In genomic region chr19:36687214-36688056, GRCh38 we compare ENCODE assay signal across 8 cellular contexts. TPM values are rescaled to one million over a fixed set of nuclear protein-coding genes. Genes with fewer than 3 reads are reported as not detected.
DNase-seq lines count a peak whose midpoint lies in the region; ATAC-seq, FAIRE-seq and TF ChIP-seq lines count a peak whose summit lies in the region.

ZNF567 (plus strand) TSS chr19:36687612; CDS start chr19:36694868, 7,256 bp downstream.

- BruUV-seq in A673 (replicated peaks; lab: Mats Ljungman, UMichigan) = no TSS peak

- peak within 1 kb of the TSS; percentile 89 for H3K4me3 ChIP-seq in A673 (ENCODE audit: low read depth, low read length, poor library complexity, severe bottlenecking)
- peak within 1 kb of the TSS; percentile 93 for H3K4me3 ChIP-seq in WI38 (ENCODE audit: low read depth, low read length)
- peak within 1 kb of the TSS; percentile 67 to 77 for H3K4me3 ChIP-seq in cardiac fibroblast (replicated peaks in 1 of 2; ENCODE audit: low read depth in 2 of 2, low read length in 2 of 2)
- H3K4me3 ChIP-seq in small intestine (ENCODE audit: low read depth in 1 of 2, low read length in 2 of 2) = peak within 1 kb of the TSS; percentile 63 to 85

- intact Hi-C loops in A673 (cut with micrococcal nuclease; ENCODE audit: unreplicated experiment) = no loop called here

- H3K9me3 ChIP-seq in A673 (ENCODE audit: low read depth, low read length, poor library complexity, severe bottlenecking) (peaks cover 37% of the 10 kb centered on the region), small intestine (ENCODE audit: control insufficient read depth, low read depth) (no peaks in the 10 kb centered on the region)

- 0 to 1% (median 0%) methylated on average over 68 to 69 of the region's 69 CpGs for whole genome bisulfite sequencing in small intestine, 3 donors

- ATAC-seq in GM18867 (IDR thresholded peaks at IDR 0.05; ENCODE audit: unreplicated experiment) (peak; percentile 90), HG03097 (IDR thresholded peaks at IDR 0.05; ENCODE audit: low FRiP score, unreplicated experiment) (peak; percentile 95)

- TF ChIP-seq CTCF in A673 (conservative IDR thresholded peaks at IDR 0.05; ENCODE audit: low read depth, low read length) (no peak), WI38 (IDR thresholded peaks at IDR 0.05; ENCODE audit: low read depth, low read length) (no peak), cardiac fibroblast (IDR thresholded peaks at IDR 0.05; ENCODE audit: low read depth, low read length) (no peak)

- peak within 1 kb of the TSS; percentile 76 for H3K27ac ChIP-seq in A673 (ENCODE audit: low read depth, low read length, poor library complexity, severe bottlenecking)
- H3K27ac ChIP-seq in small intestine (ENCODE audit: low read depth in 1 of 2, low read length in 1 of 2) = peak within 1 kb of the TSS; percentile 67 to 83

- H3K27me3 ChIP-seq in A673 (replicated peaks; ENCODE audit: insufficient read depth, low read depth, low read length, poor library complexity) = no peaks in the 10 kb centered on the region
- no peaks in the 10 kb centered on the region for H3K27me3 ChIP-seq in small intestine (ENCODE audit: control insufficient read depth in 2 of 2, insufficient read depth in 2 of 2, low read length in 2 of 2)

- FAIRE-seq in small intestine (lab: Jason Lieb, UNC) = peak; percentile 15

- POLR2A ChIA-PET in A673 (lab: Charles Lee; ENCODE audit: low non-redundant PET) = no interaction called here

- peaks cover 33% of the 10 kb centered on the region for H3K36me3 ChIP-seq in A673 (ENCODE audit: insufficient read depth, low read length, poor library complexity, severe bottlenecking)
- peaks cover 5 to 17% of the 10 kb centered on the region in 2 donors for H3K36me3 ChIP-seq in small intestine (ENCODE audit: control insufficient read depth in 2 of 2, insufficient read depth in 2 of 2, low read length in 2 of 2)

- peak; percentile 98 for DNase-seq in A673 (ENCODE audit: low spot score)
- DNase-seq in NCI-H2196 treated with DMSO at 0.1 percent for 48 hours (lab: John Stamatoyannopoulos, UW; ENCODE audit: unreplicated experiment) = peak; percentile 92
- peak; percentile 96 for DNase-seq in cardiac fibroblast (ENCODE audit: low read depth in 2 of 2)
- peak; percentile 99 for DNase-seq in iPS-NIHi7 (ENCODE audit: extremely low spot score)
- DNase-seq in small intestine = peak; percentile 98

- CTCF ChIA-PET in A673 (lab: Charles Lee) = no interaction called here

- H3K4me1 ChIP-seq in A673 (ENCODE audit: insufficient read depth, low read length, poor library complexity, severe bottlenecking) (peaks cover 3% of the 10 kb centered on the region), small intestine (ENCODE audit: control insufficient read depth in 2 of 2, insufficient read depth in 1 of 2, low read depth in 1 of 2, low read length in 1 of 2) (no peaks in the 10 kb centered on the region)

RNA-seq across cellular contexts. Expression of gene ZNF567, which starts in this region (rescaled TPM):
- 9.6 and 9.9 TPM in 2 replicates for total RNA-seq in A673 (2021)
- 1 to 10 TPM; 1.1 to 5.7 (median 2.1) TPM for polyA plus RNA-seq in small intestine

Comparison
In these comparisons a context has a peak if more than half of its experiments do, and no peak if none do; other contexts are left out.
1. Peak in every context shown above with its lines: DNase-seq, ATAC-seq, H3K4me3 ChIP-seq and H3K27ac ChIP-seq.